Comparison of ENCODE assay signal across 24 cellular contexts in genomic region chrX:97898798-97899197, GRCh38.
DNase-seq lines count a peak whose midpoint lies in the region; ATAC-seq, FAIRE-seq and TF ChIP-seq lines count a peak whose summit lies in the region.
"Had no signal": no experiment of that assay in that cellular context is flagged by ENCODE, and none has a peak within 500 bp of the region (broad histone marks: within the 10 kb centered on the region; RNA-seq: fewer than 3 reads in every experiment).

No MANE protein-coding gene starts in this region.

- no peak overlapping the region for H2BK15ac ChIP-seq in IMR-90 (ENCODE audit: low read depth, low read length)

- H4K5ac ChIP-seq in IMR-90 (ENCODE audit: low read depth, low read length), result no peak overlapping the region

- H4K91ac ChIP-seq in IMR-90 (ENCODE audit: insufficient read depth, low read depth, low read length), result no peak overlapping the region

- no peak overlapping the region for H2BK20ac ChIP-seq in IMR-90 (ENCODE audit: low read depth, low read length)

- dilution Hi-C loops in IMR-90 (cut with HindIII; ENCODE audit: low sequenced_read_pairs, unreplicated experiment) (no loop called here), endothelial cell of umbilical vein (cut with MboI; ENCODE audit: extremely low pct_ligation_motif_present, low sequenced_read_pairs) (no loop called here)

- no peaks in the 10 kb centered on the region for H3K4me1 ChIP-seq in IMR-90 (ENCODE audit: control insufficient read depth, insufficient read depth, low read length)
- H3K4me1 ChIP-seq in endothelial cell of umbilical vein (ENCODE audit: control insufficient read depth, extremely low read depth, insufficient read depth, low read length), result no peaks in the 10 kb centered on the region
- H3K4me1 ChIP-seq: heart left ventricle, parathyroid adenoma had no signal

- intact Hi-C loops in IMR-90 (cut with micrococcal nuclease) (no loop called here), endothelial cell of umbilical vein (cut with micrococcal nuclease) (no loop called here)

- no peak overlapping the region for H2AK9ac ChIP-seq in IMR-90 (replicated peaks; ENCODE audit: low read depth, low read length, poor library complexity)

- no CpG with 5 or more reads among the region's 2 CpGs for WGBS in IMR-90 (ENCODE audit: extremely low coverage in 2 of 2, insufficient read length in 1 of 2), 2 experiments

- H3K56ac ChIP-seq in IMR-90 (ENCODE audit: extremely low read depth, insufficient read depth, low read length), result no peak overlapping the region

- H2BK5ac ChIP-seq in IMR-90 (ENCODE audit: low read depth, low read length, poor library complexity, severe bottlenecking), result no peak overlapping the region

- FAIRE-seq in endothelial cell of umbilical vein (lab: Jason Lieb, UNC), result no peak
- FAIRE-seq: urothelium cell line had no signal

- peak; percentile 77 for ATAC-seq in IMR-90 (ENCODE audit: low read depth)
- ATAC-seq in HG03175 (IDR thresholded peaks at IDR 0.05; ENCODE audit: unreplicated experiment), result no peak
- no peak for ATAC-seq in HG03039 (IDR thresholded peaks at IDR 0.05; ENCODE audit: unreplicated experiment)
- ATAC-seq: heart left ventricle had no signal

- no peak overlapping the region for H2AK5ac ChIP-seq in IMR-90 (ENCODE audit: low read depth, low read length)

- no peaks in the 10 kb centered on the region for H3K79me1 ChIP-seq in IMR-90 (ENCODE audit: low read depth in 1 of 2, low read length in 2 of 2)

- no peak overlapping the region for H3K9ac ChIP-seq in IMR-90 (ENCODE audit: low read depth, low read length)
- no peak overlapping the region for H3K9ac ChIP-seq in endothelial cell of umbilical vein (replicated peaks; ENCODE audit: extremely low read depth, insufficient read depth, low read length)
- H3K9ac ChIP-seq: parathyroid adenoma had no signal

- no peaks in the 10 kb centered on the region for H3K27me3 ChIP-seq in IMR-90 (ENCODE audit: control insufficient read depth, insufficient read depth, low read length)
- H3K27me3 ChIP-seq in endothelial cell of umbilical vein (ENCODE audit: control insufficient read depth in 2 of 2, insufficient read depth in 2 of 2, low read length in 2 of 2), result no peaks in the 10 kb centered on the region

- H3K18ac ChIP-seq in IMR-90 (ENCODE audit: low read depth, low read length), result no peak overlapping the region

- no peak overlapping the region for H3K23ac ChIP-seq in IMR-90 (ENCODE audit: low read depth, low read length)

- H2AFZ ChIP-seq in IMR-90 (replicated peaks; ENCODE audit: low read length, poor library complexity), result no peak overlapping the region
- no peak overlapping the region for H2AFZ ChIP-seq in endothelial cell of umbilical vein (ENCODE audit: low read depth, low read length)
- H2AFZ ChIP-seq: parathyroid adenoma had no signal

- no peak overlapping the region for H3K4ac ChIP-seq in IMR-90 (ENCODE audit: low read depth, low read length)

- BruUV-seq in IMR-90 (replicated peaks; lab: Mats Ljungman, UMichigan), result no TSS peak
- no TSS peak for BruUV-seq in endothelial cell of umbilical vein (replicated peaks; lab: Mats Ljungman, UMichigan)

- H3K36me3 ChIP-seq in IMR-90 (ENCODE audit: control insufficient read depth, insufficient read depth, low read length) (no peaks in the 10 kb centered on the region), endothelial cell of umbilical vein (ENCODE audit: control insufficient read depth in 2 of 2, extremely low read depth in 1 of 2, insufficient read depth in 2 of 2, low read length in 2 of 2) (no peaks in the 10 kb centered on the region)
- H3K36me3 ChIP-seq: heart left ventricle had no signal

- TF ChIP-seq RAD21 in IMR-90 (IDR thresholded peaks at IDR 0.05; ENCODE audit: low read length), result no peak

- no peak overlapping the region for H3K4me3 ChIP-seq in AG10803 (ENCODE audit: low read length)
- no peak overlapping the region for H3K4me3 ChIP-seq in IMR-90 (ENCODE audit: insufficient read depth, low read depth, low read length)
- no peak overlapping the region for H3K4me3 ChIP-seq in endothelial cell of umbilical vein (replicated peaks in 1 of 3; ENCODE audit: insufficient read depth in 1 of 3, low read depth in 1 of 3, low read length in 3 of 3)
- H3K4me3 ChIP-seq: heart left ventricle, lung had no signal

- POLR2A ChIA-PET in IMR-90 (lab: Charles Lee; ENCODE audit: unreplicated experiment) (no interaction called here), endothelial cell of umbilical vein (lab: Charles Lee) (no interaction called here)

- H3K9me1 ChIP-seq in IMR-90 (ENCODE audit: insufficient read depth, low read length) (no peaks in the 10 kb centered on the region), endothelial cell of umbilical vein (replicated peaks; ENCODE audit: control insufficient read depth, extremely low read depth, insufficient read depth, low read length) (no peaks in the 10 kb centered on the region)

- H3K4me2 ChIP-seq in IMR-90 (ENCODE audit: low read depth, low read length), result peak overlapping the region; percentile 15; the same call in 1 of the 2 replicates
- H3K4me2 ChIP-seq in endothelial cell of umbilical vein (ENCODE audit: insufficient read depth, low read length), result no peak overlapping the region

- TF ChIP-seq CTCF in AG10803 (conservative IDR thresholded peaks at IDR 0.05; ENCODE audit: low read length), result no peak
- TF ChIP-seq CTCF in IMR-90 (conservative IDR thresholded peaks at IDR 0.05; ENCODE audit: low read depth, low read length), result no peak
- TF ChIP-seq CTCF in endothelial cell of umbilical vein (IDR thresholded peaks at IDR 0.05; ENCODE audit: extremely low read depth in 1 of 2, insufficient read depth in 1 of 2, low read depth in 1 of 2, low read length in 2 of 2), result no peak

- H4K20me1 ChIP-seq in IMR-90 (ENCODE audit: insufficient read depth, low read length) (no peaks in the 10 kb centered on the region), endothelial cell of umbilical vein (replicated peaks; ENCODE audit: control insufficient read depth, extremely low read depth, insufficient read depth, low read length) (no peaks in the 10 kb centered on the region)

- H3K27ac ChIP-seq in IMR-90 (ENCODE audit: insufficient read depth, low read length) (no peak overlapping the region), endothelial cell of umbilical vein (ENCODE audit: insufficient read depth, low read depth, low read length) (no peak overlapping the region)
- H3K27ac ChIP-seq: heart left ventricle, parathyroid adenoma, RWPE1, VCaP had no signal

- DNase-seq in AG10803 (ENCODE audit: low read depth), result peak; percentile 72
- peak; percentile 57 for DNase-seq in IMR-90
- DNase-seq in endothelial cell of umbilical vein (ENCODE audit: low read depth, low spot score), result peak; percentile 31
- peak; percentile 80 for DNase-seq in kidney tubule cell (ENCODE audit: low spot score)
- no peak for DNase-seq in NCI-H1417 treated with DMSO at 0.1 percent for 48 hours (lab: John Stamatoyannopoulos, UW)
- DNase-seq in medulla oblongata (ENCODE audit: extremely low spot score), result no peak
- DNase-seq: activated CD4-positive, alpha-beta memory T cell treated with anti-CD3 and anti-CD28 coated beads, Interleukin-2, amount 10 ng/mL, durations not matched to agents 7 days and 5 days; activated naive CD4-positive, alpha-beta T cell treated with anti-CD3 and anti-CD28 coated beads, Interleukin-2, amount 50 U/mL, for 16 hours; activated T-cell treated with anti-CD3 and anti-CD28 coated beads, Interleukin-2, amount 50 U/mL, for 24 hours; AML-193; COR-L47; cortex of kidney; erythroblast; heart left ventricle; immature natural killer cell; NCI-H187 treated with DMSO at 0.1 percent for 48 hours; stimulated activated CD4-positive, alpha-beta T cell treated with anti-CD3 and anti-CD28 coated beads, Interleukin-2, amount 100 ng/mL, for 48 hours had no signal

- in situ Hi-C loops in IMR-90 (cut with MboI; ENCODE audit: low sequenced_read_pairs), result no loop called here

- H3K9me3 ChIP-seq in IMR-90 (ENCODE audit: control insufficient read depth, insufficient read depth, low read length) (no peaks in the 10 kb centered on the region), endothelial cell of umbilical vein (replicated peaks; ENCODE audit: control insufficient read depth, insufficient read depth, low read length) (no peaks in the 10 kb centered on the region)
- H3K9me3 ChIP-seq: heart left ventricle had no signal

- no peak overlapping the region for H3K14ac ChIP-seq in IMR-90 (replicated peaks; ENCODE audit: low read depth, low read length)

- H2BK120ac ChIP-seq in IMR-90 (ENCODE audit: low read depth, low read length), result no peak overlapping the region

- TF ChIP-seq POLR2A in IMR-90 (IDR thresholded peaks at IDR 0.05; ENCODE audit: low read depth, low read length) (no peak), endothelial cell of umbilical vein (IDR thresholded peaks at IDR 0.05; ENCODE audit: low read depth, low read length) (no peak)

- CTCF ChIA-PET in IMR-90 (lab: Yijun Ruan, JAX), result no interaction called here
- CTCF ChIA-PET in endothelial cell of umbilical vein (lab: Charles Lee), result interaction anchor here (0.6 kb wide), 1 partner anchor 159 kb away, joined by 3 read pairs; no protein-coding TSS in a partner anchor

- no peak overlapping the region for H4K8ac ChIP-seq in IMR-90 (ENCODE audit: low read depth in 2 of 2, low read length in 2 of 2)

- no peaks in the 10 kb centered on the region for H3K79me2 ChIP-seq in endothelial cell of umbilical vein (ENCODE audit: control insufficient read depth, insufficient read depth, low read length)
- H3K79me2 ChIP-seq: parathyroid adenoma had no signal

TF ChIP-seq in IMR-90, 13 proteins besides CTCF, POLR2A, EP300 and RAD21 (continues in another document):
- TF ChIP-seq MAFK (IDR thresholded peaks at IDR 0.05; ENCODE audit: low read depth, low read length) (no peak), RFX5 (IDR thresholded peaks at IDR 0.05; ENCODE audit: low read depth, low read length) (no peak), BHLHE40 (IDR thresholded peaks at IDR 0.05; ENCODE audit: low read depth, low read length) (no peak), CHD1 (IDR thresholded peaks at IDR 0.05; ENCODE audit: low read depth, low read length) (no peak), CEBPB (IDR thresholded peaks at IDR 0.05; ENCODE audit: low read depth, low read length) (no peak), SMC3 (IDR thresholded peaks at IDR 0.05; ENCODE audit: low read depth, low read length) (no peak)

TF ChIP-seq in endothelial cell of umbilical vein, 7 proteins besides CTCF, POLR2A, EP300 and RAD21:
- TF ChIP-seq MYC (IDR thresholded peaks at IDR 0.05; ENCODE audit: low read depth, low read length) (no peak), FOS (IDR thresholded peaks at IDR 0.05; ENCODE audit: borderline replicate concordance, insufficient read depth, low read length) (no peak)

Comparison
In these comparisons a context has a peak if more than half of its experiments do, and no peak if none do; other contexts are left out.
1. DNase-seq: peak in AG10803 (single experiment), IMR-90 (single experiment), endothelial cell of umbilical vein (single experiment) and kidney tubule cell (single experiment); none in NCI-H1417 treated with DMSO at 0.1 percent for 48 hours (single experiment) and medulla oblongata (single experiment).